In the genomic region with DNA sequence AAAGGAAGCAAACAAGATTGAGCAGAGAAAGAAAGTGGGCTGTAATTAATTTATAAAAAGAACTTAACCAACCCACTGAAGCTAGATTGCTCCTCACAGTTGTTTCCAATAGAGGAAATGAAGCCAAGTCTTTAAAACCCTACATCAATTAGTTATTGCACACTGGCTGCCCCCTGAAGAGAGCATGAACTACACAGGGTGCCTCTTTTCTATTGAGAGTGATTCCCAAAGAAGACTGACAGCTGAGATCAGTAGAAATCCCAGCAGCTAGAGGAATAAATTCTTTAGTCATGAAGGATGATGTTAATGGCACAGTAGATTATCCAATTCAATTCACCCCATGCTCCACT, we compare ENCODE assay signal across 10 cellular contexts. TPM values are rescaled to one million over a fixed set of nuclear protein-coding genes. Genes with fewer than 3 reads are reported as not detected.
DNase-seq lines count a peak whose midpoint lies in the region; ATAC-seq, FAIRE-seq and TF ChIP-seq lines count a peak whose summit lies in the region.
"Had no signal": no experiment of that assay in that cellular context is flagged by ENCODE, and none has a peak within 500 bp of the region (broad histone marks: within the 10 kb centered on the region; RNA-seq: fewer than 3 reads in every experiment).

No MANE protein-coding gene starts in this region.

- peak overlapping the region; percentile 82 for H3K4me2 ChIP-seq in GM12878 (ENCODE audit: control insufficient read depth, insufficient read depth)
- H3K4me2 ChIP-seq in mesendoderm (ENCODE audit: low read length) = no peak overlapping the region

- POLR2A ChIA-PET in GM12878 (lab: Charles Lee) = interaction anchor here (0.8 to 1.5 kb wide), 4 partner anchors 8 to 351 kb away, joined by 3 to 6 read pairs (median 3); no protein-coding TSS in a partner anchor

- no peaks in the 10 kb centered on the region for H3K9me3 ChIP-seq in GM12878 (replicated peaks; ENCODE audit: control insufficient read depth, insufficient read depth, low read length)

- DNase-seq in GM12878 (ENCODE audit: low read depth, low spot score) = no peak
- DNase-seq in DMS153 treated with DMSO at 0.1 percent for 48 hours (lab: John Stamatoyannopoulos, UW; ENCODE audit: unreplicated experiment) = no peak
- DNase-seq in mesendoderm = no peak
- DNase-seq: foreskin fibroblast, midbrain had no signal

- no peak overlapping the region for H2BK120ac ChIP-seq in mesendoderm (ENCODE audit: low read depth, low read length)

- H3K36me3 ChIP-seq in GM12878 (ENCODE audit: control insufficient read depth in 2 of 2, insufficient read depth in 2 of 2, low read length in 1 of 2) (no peaks in the 10 kb centered on the region), mesendoderm (ENCODE audit: control insufficient read depth, insufficient read depth, low read length) (no peaks in the 10 kb centered on the region)

- in situ Hi-C loops in GM12878 (cut with MboI) = no loop called here

- no peak for TF ChIP-seq CTCF in GM12878 (IDR thresholded peaks at IDR 0.05 in 2 of 3, conservative IDR thresholded peaks at IDR 0.05 in 1 of 3; ENCODE audit: control insufficient read depth in 2 of 3, extremely low read depth in 1 of 3, insufficient read depth in 1 of 3, low read depth in 3 of 3, low read length in 3 of 3)

- SMC1A ChIA-PET in GM12878 (lab: Charles Lee; ENCODE audit: uncharacterized antibody, unreplicated experiment) = interaction anchor here (0.5 to 2.4 kb wide), 11 partner anchors 8 to 183 kb away, joined by 3 to 15 read pairs (median 3); partner anchors contain the start of gene USP15

- intact Hi-C loops in GM12878 (cut with micrococcal nuclease; ENCODE audit: unreplicated experiment) = no loop called here

- TF ChIP-seq EP300 in GM12878 (IDR thresholded peaks at IDR 0.05; ENCODE audit: borderline replicate concordance in 1 of 2, control insufficient read depth in 1 of 2, low read depth in 2 of 2, low read length in 2 of 2) = no peak

- H3K9ac ChIP-seq in GM12878 (ENCODE audit: control insufficient read depth, insufficient read depth, low read length) (peak overlapping the region; percentile 38; the same call in 1 of the 2 replicates), mesendoderm (ENCODE audit: low read length) (no peak overlapping the region)

- H2BK5ac ChIP-seq in mesendoderm (ENCODE audit: low read length) = no peak overlapping the region

- ATAC-seq in GM18858 (IDR thresholded peaks at IDR 0.05; ENCODE audit: unreplicated experiment) (peak; percentile 6), GM21381 (IDR thresholded peaks at IDR 0.05; ENCODE audit: unreplicated experiment) (peak; percentile 29), HG03175 (IDR thresholded peaks at IDR 0.05; ENCODE audit: unreplicated experiment) (peak; percentile 43), GM12878 (peak; percentile 67), HG03469 (IDR thresholded peaks at IDR 0.05; ENCODE audit: unreplicated experiment) (no peak)

- H4K5ac ChIP-seq in mesendoderm (ENCODE audit: low read length) = no peak overlapping the region

- no peak overlapping the region for H3K56ac ChIP-seq in mesendoderm (ENCODE audit: low read length)

- H3K4ac ChIP-seq in mesendoderm (ENCODE audit: low read depth, low read length) = no peak overlapping the region

- peak overlapping the region; percentile 74 for H2AFZ ChIP-seq in GM12878 (ENCODE audit: control insufficient read depth, low read depth, low read length)

- H3K4me1 ChIP-seq in GM12878 (ENCODE audit: control insufficient read depth, insufficient read depth, low read length) (peaks cover 18% of the 10 kb centered on the region), mesendoderm (ENCODE audit: control insufficient read depth, low read depth, low read length) (no peaks in the 10 kb centered on the region)

- no peak overlapping the region for H3K18ac ChIP-seq in mesendoderm (ENCODE audit: low read length)

- CTCF ChIA-PET in GM12878 (lab: Yijun Ruan, JAX) = interaction anchor here (1.6 kb wide), 2 partner anchors 8 to 183 kb away, joined by 3 to 6 read pairs; partner anchors contain the start of gene USP15

- no peaks in the 10 kb centered on the region for H4K20me1 ChIP-seq in GM12878 (ENCODE audit: control insufficient read depth, insufficient read depth)

- H3K27ac ChIP-seq in GM12878 (ENCODE audit: control insufficient read depth, insufficient read depth) (peak overlapping the region; percentile 60), mesendoderm (ENCODE audit: low read depth, low read length) (no peak overlapping the region)

- H3K27me3 ChIP-seq in GM12878 (replicated peaks in 1 of 2; ENCODE audit: control insufficient read depth in 2 of 2, insufficient read depth in 2 of 2, low read length in 1 of 2) = no peaks in the 10 kb centered on the region
- no peaks in the 10 kb centered on the region for H3K27me3 ChIP-seq in mesendoderm (ENCODE audit: insufficient read depth, low read length, poor library complexity)

- no peak overlapping the region for H3K23ac ChIP-seq in mesendoderm (ENCODE audit: low read length)

- no peaks in the 10 kb centered on the region for H3K79me1 ChIP-seq in mesendoderm (ENCODE audit: low read length)

- no peak for FAIRE-seq in GM12878 (lab: Jason Lieb, UNC)
- FAIRE-seq: bronchial epithelial cell had no signal

- RAD21 ChIA-PET in GM12878 (lab: Charles Lee; ENCODE audit: unreplicated experiment) = interaction anchor here (1.0 to 1.3 kb wide), 2 partner anchors 8 to 14 kb away, joined by 4 to 6 read pairs; partner anchors contain the start of gene USP15

- no peak overlapping the region for H4K8ac ChIP-seq in mesendoderm (ENCODE audit: low read depth, low read length)

- H3K79me2 ChIP-seq in GM12878 (ENCODE audit: control insufficient read depth, insufficient read depth, low read length) (no peaks in the 10 kb centered on the region), mesendoderm (ENCODE audit: control insufficient read depth, insufficient read depth, low read length) (no peaks in the 10 kb centered on the region)

- TF ChIP-seq RAD21 in GM12878 (IDR thresholded peaks at IDR 0.05; ENCODE audit: insufficient read depth, low read depth, low read length) = no peak

- TF ChIP-seq POLR2A in GM12878 (IDR thresholded peaks at IDR 0.05; ENCODE audit: low read depth, low read length) = no peak

- no TSS peak for BruUV-seq in GM12878 (replicated peaks; lab: Mats Ljungman, UMichigan)

- H2BK15ac ChIP-seq in mesendoderm (replicated peaks; ENCODE audit: low read depth) = no peak overlapping the region

- no peak overlapping the region for H3K4me3 ChIP-seq in GM12878
- no peak overlapping the region for H3K4me3 ChIP-seq in mesendoderm (ENCODE audit: low read length)

- no peak overlapping the region for H2AK5ac ChIP-seq in mesendoderm (ENCODE audit: low read length)

TF ChIP-seq in GM12878, 131 proteins besides CTCF, POLR2A, EP300 and RAD21 (continues in another document):
- no peak for TF ChIP-seq GABPA (IDR thresholded peaks at IDR 0.05; ENCODE audit: low read depth)
- TF ChIP-seq HCFC1 (IDR thresholded peaks at IDR 0.05; ENCODE audit: low read length) = no peak
- TF ChIP-seq RFX5 (IDR thresholded peaks at IDR 0.05; ENCODE audit: low read depth, low read length) = no peak
- no peak for TF ChIP-seq BCL11A (IDR thresholded peaks at IDR 0.05; ENCODE audit: low read depth, low read length)
- no peak for TF ChIP-seq EGR1 (IDR thresholded peaks at IDR 0.05; ENCODE audit: borderline replicate concordance in 1 of 2, low read depth in 2 of 2, low read length in 2 of 2)
- TF ChIP-seq IKZF2 (IDR thresholded peaks at IDR 0.05) = no peak
- TF ChIP-seq ZSCAN29 (IDR thresholded peaks at IDR 0.05) = no peak
- TF ChIP-seq NKRF (conservative IDR thresholded peaks at IDR 0.05) = no peak

RNA-seq across cellular contexts. Expression of gene USP15, which starts 8.6 kb away (rescaled TPM):
- total RNA-seq in GM12878 (2013; cell fraction: nucleolus; rRNA removed) = 366 and 383 TPM in 2 replicates
- 71.4 and 91.5 TPM in 2 replicates for total RNA-seq in GM12878 (2014; rRNA removed)
- total RNA-seq in GM12878 (2014; rRNA removed; fragmentation: Illumina TruSeq; extraction: Trizol) = 94.0 and 95.5 TPM in 2 replicates
- total RNA-seq in GM12878 (2021) = 84.8 and 85.1 TPM in 2 replicates
- 22.0 TPM for polyA plus RNA-seq in GM12878 (2011; ENCODE audit: low read depth)
- 91.3 and 136 TPM in 2 replicates for polyA plus RNA-seq in GM12878 (2011; rRNA removed)
- polyA plus RNA-seq in GM12878 (2011; cell fraction: cytosol; rRNA removed) = 27.6 and 30.7 TPM in 2 replicates
- polyA plus RNA-seq in GM12878 (2011; cell fraction: nucleus; rRNA removed) = 135 and 186 TPM in 2 replicates
- 45.7 and 49.5 TPM in 2 replicates for polyA plus RNA-seq in GM12878 (2012)
- polyA plus RNA-seq in GM12878 (2014; fragmentation: Illumina TruSeq; extraction: Trizol) = 87.2 and 116 TPM in 2 replicates
- 100 to 1,000 TPM in 1 of 2 experiments, 10 to 100 TPM in 1; 89.1 to 101 TPM for polyA plus RNA-seq in GM12878 (2014; fragmentation: Nextera tagmentation; extraction: Ambion mirVana)
- 57.6 and 59.8 TPM in 2 replicates for polyA plus RNA-seq in GM12878 (2014; rRNA removed)
- polyA plus RNA-seq in GM12878 (2016; fragmentation: Nextera tagmentation; extraction: Ambion mirVana) = 10 to 100 TPM; 95.5 to 96.5 TPM
- polyA minus RNA-seq in GM12878 (2011; rRNA and poly(A)+ RNA removed) = 107 and 196 TPM in 2 replicates
- polyA minus RNA-seq in GM12878 (2011; cell fraction: cytosol; rRNA and poly(A)+ RNA removed) = 19.4 and 22.5 TPM in 2 replicates
- polyA minus RNA-seq in GM12878 (2011; cell fraction: nucleus; rRNA and poly(A)+ RNA removed) = 248 and 344 TPM in 2 replicates
- polyA plus RNA-seq in mesendoderm (2013, experiment 1 of 2) = 43.1 TPM
- 42.7 TPM for polyA plus RNA-seq in mesendoderm (2013, experiment 2 of 2)
